1 cellular context compared by ENCODE assay signal in genomic region chr1:116110507-116111195, GRCh38.
TF ChIP-seq lines count a peak whose summit lies in the region.

No MANE protein-coding gene starts in this region.

TF ChIP-seq in GM12878, 131 proteins besides CTCF, POLR2A, EP300 and RAD21 (continued from another document and continues in another):
- TF ChIP-seq CREB1 (IDR thresholded peaks at IDR 0.05; ENCODE audit: low read depth) (no peak), ASH2L (IDR thresholded peaks at IDR 0.05; ENCODE audit: borderline replicate concordance, low read depth) (no peak), FOXK2 (IDR thresholded peaks at IDR 0.05) (no peak), PKNOX1 (IDR thresholded peaks at IDR 0.05) (no peak), HSF1 (IDR thresholded peaks at IDR 0.05; ENCODE audit: low read depth, low read length) (no peak), RCOR1 (conservative IDR thresholded peaks at IDR 0.05; ENCODE audit: low read depth, low read length) (no peak), RB1 (IDR thresholded peaks at IDR 0.05; ENCODE audit: borderline replicate concordance) (no peak), NR2C2 (IDR thresholded peaks at IDR 0.05; ENCODE audit: borderline replicate concordance, control insufficient read depth, insufficient read length, low read depth) (no peak), BCLAF1 (IDR thresholded peaks at IDR 0.05) (no peak), FOS (IDR thresholded peaks at IDR 0.05; ENCODE audit: borderline replicate concordance, extremely low read depth, insufficient read length) (no peak), SMAD1 (IDR thresholded peaks at IDR 0.05; ENCODE audit: low read depth, partially characterized antibody) (no peak), E2F8 (IDR thresholded peaks at IDR 0.05; ENCODE audit: low read depth, partially characterized antibody) (no peak), USF1 (IDR thresholded peaks at IDR 0.05; ENCODE audit: borderline replicate concordance, extremely low read length, insufficient read depth, low read depth, low read length) (no peak), MEF2A (IDR thresholded peaks at IDR 0.05; ENCODE audit: insufficient read depth, low read depth, low read length) (no peak), PAX5 (IDR thresholded peaks at IDR 0.05; ENCODE audit: borderline replicate concordance, low read depth, low read length) (no peak), ZNF384 (IDR thresholded peaks at IDR 0.05; ENCODE audit: borderline replicate concordance, low read depth, low read length) (no peak), CBFB (IDR thresholded peaks at IDR 0.05; ENCODE audit: low read depth) (no peak), CUX1 (IDR thresholded peaks at IDR 0.05; ENCODE audit: insufficient replicate concordance, low read depth, low read length) (no peak), EED (IDR thresholded peaks at IDR 0.05; ENCODE audit: low read depth) (no peak), HDAC2 (IDR thresholded peaks at IDR 0.05) (no peak), ZBTB33 (IDR thresholded peaks at IDR 0.05) (no peak), JUNB (IDR thresholded peaks at IDR 0.05) (no peak), TAF1 (IDR thresholded peaks at IDR 0.05; ENCODE audit: borderline replicate concordance, low read depth, low read length) (no peak), HDGF (IDR thresholded peaks at IDR 0.05) (no peak; the same call in 1 of the 2 replicates), NFIC (IDR thresholded peaks at IDR 0.05; ENCODE audit: low read depth, low read length) (no peak), MTA3 (IDR thresholded peaks at IDR 0.05; ENCODE audit: borderline replicate concordance, low read length) (no peak), CBX3 (IDR thresholded peaks at IDR 0.05; ENCODE audit: borderline replicate concordance, low read depth) (no peak), POLR2AphosphoS5 (IDR thresholded peaks at IDR 0.05; ENCODE audit: low read length) (no peak), ESRRA (IDR thresholded peaks at IDR 0.05; ENCODE audit: low read length) (no peak), IKZF1 (conservative IDR thresholded peaks at IDR 0.05) (peak; percentile 47), PAX8 (IDR thresholded peaks at IDR 0.05) (no peak), WRNIP1 (IDR thresholded peaks at IDR 0.05; ENCODE audit: borderline replicate concordance, low read depth, low read length) (no peak), MYB (IDR thresholded peaks at IDR 0.05; ENCODE audit: borderline replicate concordance, low read depth, low read length) (no peak), SUPT20H (IDR thresholded peaks at IDR 0.05; ENCODE audit: borderline replicate concordance, control insufficient read depth, low read depth, low read length) (no peak), POU2F2 (IDR thresholded peaks at IDR 0.05; ENCODE audit: borderline replicate concordance, low read depth, low read length) (no peak), BACH1 (IDR thresholded peaks at IDR 0.05; ENCODE audit: borderline replicate concordance) (no peak), MXI1 (IDR thresholded peaks at IDR 0.05; ENCODE audit: low read depth, low read length) (no peak), GATAD2B (conservative IDR thresholded peaks at IDR 0.05; ENCODE audit: low read depth) (peak; percentile 37; the same call in 1 of the 2 replicates), CBX5 (IDR thresholded peaks at IDR 0.05; ENCODE audit: low read depth) (no peak), ATF7 (IDR thresholded peaks at IDR 0.05; ENCODE audit: low read depth) (peak; percentile 76; the same call in 1 of the 2 replicates), RELA (IDR thresholded peaks at IDR 0.05; ENCODE audit: borderline replicate concordance, partially characterized antibody) (no peak), GABPA (IDR thresholded peaks at IDR 0.05; ENCODE audit: low read depth) (no peak), TCF3 (IDR thresholded peaks at IDR 0.05; ENCODE audit: borderline replicate concordance, insufficient read depth, low read depth, low read length) (no peak), ZSCAN29 (IDR thresholded peaks at IDR 0.05) (no peak), CEBPZ (IDR thresholded peaks at IDR 0.05; ENCODE audit: low read depth, low read length) (no peak), MEF2B (IDR thresholded peaks at IDR 0.05; ENCODE audit: partially characterized antibody, poor library complexity, severe bottlenecking) (no peak), POLR2AphosphoS2 (IDR thresholded peaks at IDR 0.05; ENCODE audit: low read depth, low read length) (no peak)
